Comparison of ENCODE assay signal across 1 cellular context in genomic region chr1:236716160-236716559, GRCh38.
TF ChIP-seq lines count a peak whose summit lies in the region.

No MANE protein-coding gene starts in this region.

TF ChIP-seq in endothelial cell of umbilical vein, 7 proteins besides CTCF, POLR2A, EP300 and RAD21:
- TF ChIP-seq EZH2 (IDR thresholded peaks at IDR 0.05; ENCODE audit: borderline replicate concordance, low read depth, low read length, severe bottlenecking) (no peak), FOS (IDR thresholded peaks at IDR 0.05; ENCODE audit: borderline replicate concordance, insufficient read depth, low read length) (no peak), POLR2AphosphoS5 (IDR thresholded peaks at IDR 0.05; ENCODE audit: insufficient read depth, low read depth, low read length) (no peak), MAX (IDR thresholded peaks at IDR 0.05; ENCODE audit: insufficient read depth, insufficient read length) (no peak), MYC (IDR thresholded peaks at IDR 0.05; ENCODE audit: low read depth, low read length) (no peak), JUN (IDR thresholded peaks at IDR 0.05; ENCODE audit: borderline replicate concordance, insufficient read depth, insufficient read length, low read depth) (no peak), GATA2 (IDR thresholded peaks at IDR 0.05; ENCODE audit: insufficient read depth, insufficient read length, low read depth, low read length) (no peak)
